In genomic region chr11:36558511-36559413, GRCh38 we compare ENCODE assay signal across 12 cellular contexts. TPM values are rescaled to one million over a fixed set of nuclear protein-coding genes. Genes with fewer than 3 reads are reported as not detected.
DNase-seq lines count a peak whose midpoint lies in the region; ATAC-seq and TF ChIP-seq lines count a peak whose summit lies in the region.
"Had no signal": no experiment of that assay in that cellular context is flagged by ENCODE, and none has a peak within 500 bp of the region (broad histone marks: within the 10 kb centered on the region; RNA-seq: fewer than 3 reads in every experiment).

No MANE protein-coding gene starts in this region.

- peak; percentile 95 for ATAC-seq in GM19452 (IDR thresholded peaks at IDR 0.05; ENCODE audit: unreplicated experiment)
- ATAC-seq in HG03097 (IDR thresholded peaks at IDR 0.05; ENCODE audit: low FRiP score, unreplicated experiment), result peak; percentile 92
- peak; percentile 89 for ATAC-seq in activated naive CD8-positive, alpha-beta T cell treated with anti-CD3 and anti-CD28 coated beads, Interleukin-2, amount 10 ng/mL, durations not matched to agents 7 days and 5 days (ENCODE audit: low read depth)

- POLR2A ChIA-PET in activated naive CD8-positive, alpha-beta T cell treated with anti-CD3 and anti-CD28 coated beads, Interleukin-2, amount 10 ng/mL, durations not matched to agents 7 days and 5 days (lab: Charles Lee), result no interaction called here
- POLR2A ChIA-PET in HEK293T (lab: Yijun Ruan, JAX), result no interaction called here

- peak overlapping the region; percentile 66 for H3K4me3 Mint-ChIP-seq in activated naive CD8-positive, alpha-beta T cell treated with anti-CD3 and anti-CD28 coated beads, Interleukin-2, amount 10 ng/mL, durations not matched to agents 7 days and 5 days

- no peak for TF ChIP-seq POLR2A in uterus (IDR thresholded peaks at IDR 0.05)

- peaks cover 3% of the 10 kb centered on the region for H3K27me3 Mint-ChIP-seq in activated naive CD8-positive, alpha-beta T cell treated with anti-CD3 and anti-CD28 coated beads, Interleukin-2, amount 10 ng/mL, durations not matched to agents 7 days and 5 days

- no peaks in the 10 kb centered on the region for H3K27me3 ChIP-seq in uterus
- H3K27me3 ChIP-seq: neutrophil had no signal

- peak overlapping the region; percentile 82 for H3K27ac Mint-ChIP-seq in activated naive CD8-positive, alpha-beta T cell treated with anti-CD3 and anti-CD28 coated beads, Interleukin-2, amount 10 ng/mL, durations not matched to agents 7 days and 5 days

- H3K4me1 ChIP-seq in uterus, result no peaks in the 10 kb centered on the region

- no peaks in the 10 kb centered on the region for H3K36me3 ChIP-seq in uterus
- H3K36me3 ChIP-seq: neutrophil had no signal

- H3K36me3 Mint-ChIP-seq in activated naive CD8-positive, alpha-beta T cell treated with anti-CD3 and anti-CD28 coated beads, Interleukin-2, amount 10 ng/mL, durations not matched to agents 7 days and 5 days, result peaks cover 15% of the 10 kb centered on the region

- intact Hi-C loops in uterus (cut with DNase I; ENCODE audit: low total_unique reads), result no loop called here

- no peak overlapping the region for H3K27ac ChIP-seq in uterus
- H3K27ac ChIP-seq: neutrophil, VCaP had no signal

- H3K4me3 ChIP-seq in uterus, result no peak overlapping the region

- H3K9me3 Mint-ChIP-seq in activated naive CD8-positive, alpha-beta T cell treated with anti-CD3 and anti-CD28 coated beads, Interleukin-2, amount 10 ng/mL, durations not matched to agents 7 days and 5 days, result peaks cover 12% of the 10 kb centered on the region

- H3K9me3 ChIP-seq in uterus, result no peaks in the 10 kb centered on the region
- H3K9me3 ChIP-seq: neutrophil had no signal

- CTCF ChIA-PET in HEK293T (lab: Yijun Ruan, JAX), result no interaction called here

- in situ Hi-C loops in GM13977 (cut with MboI; ENCODE audit: low pct_unique_long_range_greater_than_20kb, low sequenced_read_pairs, unreplicated experiment), result no loop called here

- DNase-seq in GM13977 (ENCODE audit: low spot score) (peak; percentile 45), uterus (no peak), NCI-H1694 (lab: John Stamatoyannopoulos, UW) (no peak), NCI-H2171 (lab: John Stamatoyannopoulos, UW) (no peak), HEK293T (ENCODE audit: extremely low spot score) (no peak)
- DNase-seq in activated naive CD8-positive, alpha-beta T cell treated with anti-CD3 and anti-CD28 coated beads, Interleukin-2, amount 10 ng/mL, durations not matched to agents 7 days and 5 days, result no peak
- DNase-seq: DMS79 had no signal

- TF ChIP-seq CTCF in GM13977 (IDR thresholded peaks at IDR 0.05; ENCODE audit: extremely low read depth, insufficient read depth, missing control alignments) (no peak), uterus (IDR thresholded peaks at IDR 0.05) (no peak)

- peaks cover 16% of the 10 kb centered on the region for H3K4me1 Mint-ChIP-seq in activated naive CD8-positive, alpha-beta T cell treated with anti-CD3 and anti-CD28 coated beads, Interleukin-2, amount 10 ng/mL, durations not matched to agents 7 days and 5 days

TF ChIP-seq in HEK293T, 16 proteins besides CTCF, POLR2A, EP300 and RAD21:
- TF ChIP-seq BHLHE40 (IDR thresholded peaks at IDR 0.05; ENCODE audit: borderline replicate concordance), result no peak
- TF ChIP-seq LEF1 (IDR thresholded peaks at IDR 0.05; ENCODE audit: borderline replicate concordance), result no peak
TF ChIP-seq in HEK293T: peak in this region for 0.

RNA-seq across cellular contexts. Expression of gene RAG1, which starts 9.0 kb away (rescaled TPM):
- total RNA-seq in activated naive CD8-positive, alpha-beta T cell treated with anti-CD3 and anti-CD28 coated beads, Interleukin-2, amount 10 ng/mL, durations not matched to agents 7 days and 5 days, result under 1 TPM; 0.14 to 0.34 TPM
- total RNA-seq in uterus, result 1 to 10 TPM in 1 of 4 donors, under 1 TPM in 3; 0.26 to 3.5 (median 0.78) TPM

RNA-seq across cellular contexts. Expression of gene IFTAP, which starts 35.5 kb away (rescaled TPM):
- total RNA-seq in activated naive CD8-positive, alpha-beta T cell treated with anti-CD3 and anti-CD28 coated beads, Interleukin-2, amount 10 ng/mL, durations not matched to agents 7 days and 5 days, result 1 to 10 TPM; 1.6 to 2.5 TPM
- 10 to 100 TPM in 3 of 4 donors, 1 to 10 TPM in 1; 4.1 to 56.1 (median 17.4) TPM for total RNA-seq in uterus

RNA-seq across cellular contexts. Expression of gene RAG2, which starts 39.3 kb away (rescaled TPM):
- total RNA-seq in activated naive CD8-positive, alpha-beta T cell treated with anti-CD3 and anti-CD28 coated beads, Interleukin-2, amount 10 ng/mL, durations not matched to agents 7 days and 5 days, result not detected
- 1 to 10 TPM in 1 of 4 donors, not detected in 3; 1.6 TPM for total RNA-seq in uterus
- total RNA-seq: NCI-H460 had no signal

RNA-seq across cellular contexts. Expression of gene TRAF6, which starts 48.7 kb away (rescaled TPM):
- 10 to 100 TPM; 13.3 to 14.5 TPM for total RNA-seq in activated naive CD8-positive, alpha-beta T cell treated with anti-CD3 and anti-CD28 coated beads, Interleukin-2, amount 10 ng/mL, durations not matched to agents 7 days and 5 days
- total RNA-seq in uterus, result 10 to 100 TPM in 3 of 4 donors, 1 to 10 TPM in 1; 5.1 to 22.6 (median 16.2) TPM
